8 cellular contexts compared by ENCODE assay signal in the genomic region with DNA sequence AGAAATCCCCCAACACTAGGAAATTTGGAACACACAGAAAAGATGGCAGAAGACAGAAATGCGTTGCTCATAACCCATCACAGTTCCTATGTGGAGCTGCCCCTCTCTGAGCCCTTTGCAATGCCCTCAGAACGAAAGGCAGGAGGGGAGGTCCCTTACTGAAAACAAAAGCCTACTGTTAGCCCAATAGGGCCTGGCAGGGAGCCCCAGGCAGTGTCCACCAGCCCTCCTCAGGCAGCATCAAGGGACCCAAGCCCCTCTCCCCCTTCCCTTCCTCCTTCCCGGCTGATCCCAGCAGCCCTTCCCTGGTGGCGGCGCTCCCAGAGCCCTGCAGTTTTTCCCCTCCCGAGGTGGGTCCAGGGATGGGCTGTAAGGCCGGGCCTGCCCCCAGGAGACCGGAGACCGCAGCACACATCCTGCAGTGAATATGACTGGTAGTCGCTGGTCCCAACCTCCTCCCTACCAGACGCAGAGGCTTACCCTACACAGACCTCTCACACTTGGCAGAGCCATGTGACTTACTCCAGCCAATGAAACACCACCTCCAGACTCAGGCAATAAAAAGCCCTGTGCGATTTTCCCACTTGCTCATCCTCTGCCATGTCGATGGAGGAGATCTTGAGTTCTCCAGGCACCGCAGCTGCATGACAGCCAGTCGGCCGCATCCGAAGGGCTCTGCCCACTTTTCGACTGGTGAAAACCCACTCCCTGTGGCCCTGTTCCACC. TPM values are rescaled to one million over a fixed set of nuclear protein-coding genes. Genes with fewer than 3 reads are reported as not detected.
A peak's percentile ranks its signal among the peaks of the same experiment; 100 is the strongest.
DNase-seq lines count a peak whose midpoint lies in the region; ATAC-seq, FAIRE-seq and TF ChIP-seq lines count a peak whose summit lies in the region.

No MANE protein-coding gene starts in this region.

- H3K9ac ChIP-seq in HepG2 (ENCODE audit: insufficient read depth, low read depth, low read length): no peak overlapping the region

- no peaks in the 10 kb centered on the region for H4K20me1 ChIP-seq in HepG2 (ENCODE audit: insufficient read depth, low read length)

- H3K4me2 ChIP-seq in HepG2 (ENCODE audit: low read depth, low read length): peak overlapping the region; percentile 38

- H3K27me3 ChIP-seq in HepG2 (ENCODE audit: control insufficient read depth in 1 of 2, insufficient read depth in 2 of 2, low read length in 2 of 2) (peaks cover 1 to 22% of the 10 kb centered on the region in 2 experiments; a peak in 3 of 5 replicates), prostate gland (replicated peaks; ENCODE audit: insufficient read depth) (no peaks in the 10 kb centered on the region)

- TF ChIP-seq RAD21 in HepG2 (CRISPR knock-in tag; IDR thresholded peaks at IDR 0.05): no peak

- H3K4me1 Mint-ChIP-seq in HFFc6 (ENCODE audit: low read depth) (peaks cover 34% of the 10 kb centered on the region), progenitor cell of endocrine pancreas (ENCODE audit: low read depth) (peaks cover 3% of the 10 kb centered on the region)

- TF ChIP-seq POLR2A in HepG2 (IDR thresholded peaks at IDR 0.05; ENCODE audit: insufficient read depth in 1 of 2, low read depth in 2 of 2, low read length in 2 of 2) (no peak), prostate gland (IDR thresholded peaks at IDR 0.05) (no peak)

- H3K27ac ChIP-seq in HepG2 (ENCODE audit: extremely low read length, insufficient read depth, low read length) (no peak overlapping the region), prostate gland (no peak overlapping the region)

- H3K4me1 ChIP-seq in HepG2 (ENCODE audit: insufficient read depth, low read length): peaks cover 25% of the 10 kb centered on the region
- no peaks in the 10 kb centered on the region for H3K4me1 ChIP-seq in prostate gland (replicated peaks)

- H3K36me3 Mint-ChIP-seq in HFFc6 (ENCODE audit: low read depth) (no peaks in the 10 kb centered on the region), progenitor cell of endocrine pancreas (ENCODE audit: insufficient read depth) (no peaks in the 10 kb centered on the region)

- BruUV-seq in HepG2 (replicated peaks; lab: Mats Ljungman, UMichigan): no TSS peak

- H3K4me3 Mint-ChIP-seq in HFFc6 (no peak overlapping the region), progenitor cell of endocrine pancreas (ENCODE audit: low read depth) (no peak overlapping the region)

- TF ChIP-seq CTCF in HepG2 (CRISPR knock-in tag; IDR thresholded peaks at IDR 0.05): no peak
- TF ChIP-seq CTCF in prostate gland (IDR thresholded peaks at IDR 0.05): no peak
- TF ChIP-seq CTCF in HFFc6 (IDR thresholded peaks at IDR 0.05): no peak
- TF ChIP-seq CTCF in progenitor cell of endocrine pancreas (IDR thresholded peaks at IDR 0.05; ENCODE audit: unreplicated experiment): no peak

- ATAC-seq in GM19324 (IDR thresholded peaks at IDR 0.05; ENCODE audit: low FRiP score, unreplicated experiment): peak; percentile 63
- ATAC-seq in HG03196 (IDR thresholded peaks at IDR 0.05; ENCODE audit: unreplicated experiment): peak; percentile 59
- peak; percentile 74 for ATAC-seq in HepG2

- POLR2A ChIA-PET in HepG2 (lab: Yijun Ruan, JAX): no interaction called here

- DNase-seq in Ammon's horn (ENCODE audit: low spot score) (peak; percentile 83), HepG2 (ENCODE audit: low spot score) (no peak), prostate gland (ENCODE audit: low spot score) (no peak), HFFc6 (no peak), progenitor cell of endocrine pancreas (ENCODE audit: low spot score, unreplicated experiment) (no peak)
- peak in 2 of 3 experiments; percentile 54 to 64 for DNase-seq in activated CD8-positive, alpha-beta memory T cell treated with anti-CD3 and anti-CD28 coated beads for 48 hours (ENCODE audit: low read depth in 2 of 3, low spot score in 2 of 3)

- no peaks in the 10 kb centered on the region for H3K36me3 ChIP-seq in HepG2 (replicated peaks in 1 of 2; ENCODE audit: control insufficient read depth in 1 of 2, insufficient read depth in 2 of 2, low read length in 2 of 2)
- H3K36me3 ChIP-seq in prostate gland: no peaks in the 10 kb centered on the region

- H2AFZ ChIP-seq in HepG2 (ENCODE audit: low read length): peak overlapping the region; percentile 9

- no peaks in the 10 kb centered on the region for H3K9me3 Mint-ChIP-seq in HFFc6
- H3K9me3 Mint-ChIP-seq in progenitor cell of endocrine pancreas (ENCODE audit: low read depth): peaks cover 8% of the 10 kb centered on the region

- CTCF ChIA-PET in HepG2 (lab: Yijun Ruan, JAX; ENCODE audit: low intra/inter-chr PET ratio, low total read pairs): no interaction called here

- WGBS in HepG2 (ENCODE audit: low lambda C conversion rate): 67% methylated on average over 16 of the region's 18 CpGs
- 75% methylated on average over 18 of the region's 18 CpGs for WGBS in prostate gland

- no peak for TF ChIP-seq EP300 in HepG2 (IDR thresholded peaks at IDR 0.05; ENCODE audit: low read depth in 2 of 2, low read length in 2 of 2)
- no peak for TF ChIP-seq EP300 in HepG2 (CRISPR knock-in tag; IDR thresholded peaks at IDR 0.05; ENCODE audit: borderline replicate concordance)

- H3K4me3 ChIP-seq in HepG2 (replicated peaks in 1 of 3; ENCODE audit: insufficient read depth in 1 of 3, low read depth in 2 of 3, low read length in 3 of 3) (peak overlapping the region in 1 of 3 experiments; percentile 17; a peak in 1 of 6 replicates), prostate gland (no peak overlapping the region)

- no peaks in the 10 kb centered on the region for H3K79me2 ChIP-seq in HepG2 (ENCODE audit: insufficient read depth, low read length)

- intact Hi-C loops in HepG2 (cut with micrococcal nuclease; ENCODE audit: unreplicated experiment): no loop called here
- intact Hi-C loops in prostate gland (cut with DNase I): no loop called here

- no peak for FAIRE-seq in HepG2 (lab: Jason Lieb, UNC)

- H3K27me3 Mint-ChIP-seq in HFFc6 (ENCODE audit: insufficient read depth) (peaks cover 4% of the 10 kb centered on the region), progenitor cell of endocrine pancreas (peaks cover 7% of the 10 kb centered on the region)

- no peaks in the 10 kb centered on the region for H3K9me3 ChIP-seq in HepG2 (ENCODE audit: low read length)
- no peaks in the 10 kb centered on the region for H3K9me3 ChIP-seq in prostate gland

- in situ Hi-C loops in HepG2 (cut with HindIII; ENCODE audit: extremely low pct_ligation_motif_present, low pct_unique_long_range_greater_than_20kb): no loop called here

- H3K27ac Mint-ChIP-seq in HFFc6 (no peak overlapping the region), progenitor cell of endocrine pancreas (no peak overlapping the region)

RNA-seq across cellular contexts. Expression of gene DUSP2, which starts 19.4 kb away (rescaled TPM):
- total RNA-seq in HepG2 (2016; rRNA removed; fragmentation: Illumina TruSeq; extraction: Trizol) (not detected in 2 replicates), prostate gland (10 to 100 TPM in 1 of 2 donors, 1 to 10 TPM in 1; 5.2 to 45.7 TPM), progenitor cell of endocrine pancreas (0.64 and 0.93 TPM in 2 replicates)
- not detected in 2 replicates for total RNA-seq in HepG2 (2016; cell fraction: cytosol; rRNA removed; fragmentation: Illumina TruSeq; extraction: Trizol; ENCODE audit: low read depth)
- not detected in 2 replicates for total RNA-seq in HepG2 (2016; cell fraction: insoluble cytoplasmic fraction; rRNA removed; fragmentation: Illumina TruSeq; extraction: Trizol)
- not detected in 2 replicates for total RNA-seq in HepG2 (2016; cell fraction: membrane; rRNA removed; fragmentation: Illumina TruSeq; extraction: Trizol)
- not detected in 2 replicates for total RNA-seq in HepG2 (2016; cell fraction: nucleus; rRNA removed; fragmentation: Illumina TruSeq; extraction: Trizol)
- polyA plus RNA-seq in HepG2 (2011; rRNA removed): not detected in 2 replicates
- 0.04 TPM in 1 of 2 replicates, not detected in the other for polyA plus RNA-seq in HepG2 (2011; cell fraction: cytosol; rRNA removed)
- 0.12 and 0.18 TPM in 2 replicates for polyA plus RNA-seq in HepG2 (2011; cell fraction: nucleus; rRNA removed)
- polyA plus RNA-seq in HepG2 (2012): not detected in 2 replicates
- not detected in 2 replicates for polyA plus RNA-seq in HepG2 (2016; cell fraction: cytosol; fragmentation: Illumina TruSeq; extraction: Trizol; ENCODE audit: low read depth)
- not detected in 2 replicates for polyA plus RNA-seq in HepG2 (2016; cell fraction: insoluble cytoplasmic fraction; fragmentation: Illumina TruSeq; extraction: Trizol; ENCODE audit: low read depth)
- polyA plus RNA-seq in HepG2 (2016; cell fraction: membrane; fragmentation: Illumina TruSeq; extraction: Trizol; ENCODE audit: low read depth): not detected in 2 replicates
- not detected in 2 replicates for polyA plus RNA-seq in HepG2 (2016; cell fraction: nucleus; fragmentation: Illumina TruSeq; extraction: Trizol; ENCODE audit: insufficient read depth, low read depth)
- polyA minus RNA-seq in HepG2 (2011; rRNA and poly(A)+ RNA removed; ENCODE audit: low replicate concordance): 103 TPM in 1 of 2 replicates, not detected in the other
- 0.69 and 1.3 TPM in 2 replicates for polyA minus RNA-seq in HepG2 (2011; cell fraction: cytosol; rRNA and poly(A)+ RNA removed)
- polyA minus RNA-seq in HepG2 (2011; cell fraction: nucleus; rRNA and poly(A)+ RNA removed): 0.25 and 0.52 TPM in 2 replicates
- total RNA-seq in HFFc6 (2021; fragmentation: NEBNext Ultra II Directional; extraction: Animal tissue kit (Norgen Biotek cat#: 25700)): 10 to 100 TPM; 10.1 to 17.9 (median 11.5) TPM

RNA-seq across cellular contexts. Expression of gene ASTL, which starts 26.3 kb away (rescaled TPM):
- total RNA-seq in HepG2 (2016; rRNA removed; fragmentation: Illumina TruSeq; extraction: Trizol) (not detected in 2 replicates), prostate gland (under 1 TPM in 1 of 2 donors, not detected in 1; 0.57 TPM), progenitor cell of endocrine pancreas (0.29 TPM in 1 of 2 replicates, not detected in the other)
- not detected in 2 replicates for total RNA-seq in HepG2 (2016; cell fraction: cytosol; rRNA removed; fragmentation: Illumina TruSeq; extraction: Trizol; ENCODE audit: low read depth)
- total RNA-seq in HepG2 (2016; cell fraction: insoluble cytoplasmic fraction; rRNA removed; fragmentation: Illumina TruSeq; extraction: Trizol): not detected in 2 replicates
- total RNA-seq in HepG2 (2016; cell fraction: membrane; rRNA removed; fragmentation: Illumina TruSeq; extraction: Trizol): not detected in 2 replicates
- total RNA-seq in HepG2 (2016; cell fraction: nucleus; rRNA removed; fragmentation: Illumina TruSeq; extraction: Trizol): not detected in 2 replicates
- polyA plus RNA-seq in HepG2 (2011; rRNA removed): not detected in 2 replicates
- not detected in 2 replicates for polyA plus RNA-seq in HepG2 (2011; cell fraction: cytosol; rRNA removed)
- not detected in 2 replicates for polyA plus RNA-seq in HepG2 (2011; cell fraction: nucleus; rRNA removed)
- polyA plus RNA-seq in HepG2 (2012): not detected in 2 replicates
- polyA plus RNA-seq in HepG2 (2016; cell fraction: cytosol; fragmentation: Illumina TruSeq; extraction: Trizol; ENCODE audit: low read depth): not detected in 2 replicates
- not detected in 2 replicates for polyA plus RNA-seq in HepG2 (2016; cell fraction: insoluble cytoplasmic fraction; fragmentation: Illumina TruSeq; extraction: Trizol; ENCODE audit: low read depth)
- not detected in 2 replicates for polyA plus RNA-seq in HepG2 (2016; cell fraction: membrane; fragmentation: Illumina TruSeq; extraction: Trizol; ENCODE audit: low read depth)
- polyA plus RNA-seq in HepG2 (2016; cell fraction: nucleus; fragmentation: Illumina TruSeq; extraction: Trizol; ENCODE audit: insufficient read depth, low read depth): not detected in 2 replicates
- polyA minus RNA-seq in HepG2 (2011; rRNA and poly(A)+ RNA removed; ENCODE audit: low replicate concordance): 1.6 TPM in 1 of 2 replicates, not detected in the other
- not detected in 2 replicates for polyA minus RNA-seq in HepG2 (2011; cell fraction: cytosol; rRNA and poly(A)+ RNA removed)
- polyA minus RNA-seq in HepG2 (2011; cell fraction: nucleus; rRNA and poly(A)+ RNA removed): not detected in 2 replicates
- total RNA-seq in HFFc6 (2021; fragmentation: NEBNext Ultra II Directional; extraction: Animal tissue kit (Norgen Biotek cat#: 25700)): under 1 TPM in 3 of 6 experiments, not detected in 3; 0.25 to 0.39 (median 0.31) TPM

RNA-seq across cellular contexts. Expression of gene STARD7, which starts 44.0 kb away (rescaled TPM):
- 300 and 332 TPM in 2 replicates for total RNA-seq in HepG2 (2016; rRNA removed; fragmentation: Illumina TruSeq; extraction: Trizol)
- total RNA-seq in HepG2 (2016; cell fraction: cytosol; rRNA removed; fragmentation: Illumina TruSeq; extraction: Trizol; ENCODE audit: low read depth): 45.1 and 56.7 TPM in 2 replicates
- total RNA-seq in HepG2 (2016; cell fraction: insoluble cytoplasmic fraction; rRNA removed; fragmentation: Illumina TruSeq; extraction: Trizol): 302 and 329 TPM in 2 replicates
- 220 and 258 TPM in 2 replicates for total RNA-seq in HepG2 (2016; cell fraction: membrane; rRNA removed; fragmentation: Illumina TruSeq; extraction: Trizol)
- total RNA-seq in HepG2 (2016; cell fraction: nucleus; rRNA removed; fragmentation: Illumina TruSeq; extraction: Trizol): 168 and 191 TPM in 2 replicates
- 67.2 and 88.2 TPM in 2 replicates for polyA plus RNA-seq in HepG2 (2011; rRNA removed)
- 44.2 and 66.6 TPM in 2 replicates for polyA plus RNA-seq in HepG2 (2011; cell fraction: cytosol; rRNA removed)
- polyA plus RNA-seq in HepG2 (2011; cell fraction: nucleus; rRNA removed): 90.2 and 107 TPM in 2 replicates
- 93.8 and 117 TPM in 2 replicates for polyA plus RNA-seq in HepG2 (2012)
- polyA plus RNA-seq in HepG2 (2016; cell fraction: cytosol; fragmentation: Illumina TruSeq; extraction: Trizol; ENCODE audit: low read depth): 26.0 and 34.9 TPM in 2 replicates
- polyA plus RNA-seq in HepG2 (2016; cell fraction: insoluble cytoplasmic fraction; fragmentation: Illumina TruSeq; extraction: Trizol; ENCODE audit: low read depth): 237 and 245 TPM in 2 replicates
- polyA plus RNA-seq in HepG2 (2016; cell fraction: membrane; fragmentation: Illumina TruSeq; extraction: Trizol; ENCODE audit: low read depth): 111 and 128 TPM in 2 replicates
- 205 and 220 TPM in 2 replicates for polyA plus RNA-seq in HepG2 (2016; cell fraction: nucleus; fragmentation: Illumina TruSeq; extraction: Trizol; ENCODE audit: insufficient read depth, low read depth)
- 78.3 and 92.3 TPM in 2 replicates for polyA minus RNA-seq in HepG2 (2011; rRNA and poly(A)+ RNA removed; ENCODE audit: low replicate concordance)
- polyA minus RNA-seq in HepG2 (2011; cell fraction: cytosol; rRNA and poly(A)+ RNA removed): 89.8 and 100 TPM in 2 replicates
- 137 and 187 TPM in 2 replicates for polyA minus RNA-seq in HepG2 (2011; cell fraction: nucleus; rRNA and poly(A)+ RNA removed)
- 100 to 1,000 TPM in 1 of 2 donors, 10 to 100 TPM in 1; 93.1 to 141 TPM for total RNA-seq in prostate gland
- total RNA-seq in HFFc6 (2021; fragmentation: NEBNext Ultra II Directional; extraction: Animal tissue kit (Norgen Biotek cat#: 25700)): 100 to 1,000 TPM; 167 to 195 (median 180) TPM
- total RNA-seq in progenitor cell of endocrine pancreas: 117 and 118 TPM in 2 replicates

RNA-seq across cellular contexts. Expression of gene ADRA2B, which starts 48.3 kb away (rescaled TPM):
- total RNA-seq in HepG2 (2016; rRNA removed; fragmentation: Illumina TruSeq; extraction: Trizol) (not detected in 2 replicates), prostate gland (1 to 10 TPM in 1 of 2 donors, under 1 TPM in 1; 0.23 to 5.0 TPM), progenitor cell of endocrine pancreas (0.69 and 0.91 TPM in 2 replicates)
- total RNA-seq in HepG2 (2016; cell fraction: cytosol; rRNA removed; fragmentation: Illumina TruSeq; extraction: Trizol; ENCODE audit: low read depth): not detected in 2 replicates
- total RNA-seq in HepG2 (2016; cell fraction: insoluble cytoplasmic fraction; rRNA removed; fragmentation: Illumina TruSeq; extraction: Trizol): not detected in 2 replicates
- total RNA-seq in HepG2 (2016; cell fraction: membrane; rRNA removed; fragmentation: Illumina TruSeq; extraction: Trizol): not detected in 2 replicates
- total RNA-seq in HepG2 (2016; cell fraction: nucleus; rRNA removed; fragmentation: Illumina TruSeq; extraction: Trizol): not detected in 2 replicates
- polyA plus RNA-seq in HepG2 (2011; rRNA removed): not detected in 2 replicates
- not detected in 2 replicates for polyA plus RNA-seq in HepG2 (2011; cell fraction: cytosol; rRNA removed)
- 0.10 TPM in 1 of 2 replicates, not detected in the other for polyA plus RNA-seq in HepG2 (2011; cell fraction: nucleus; rRNA removed)
- polyA plus RNA-seq in HepG2 (2012): not detected in 2 replicates
- polyA plus RNA-seq in HepG2 (2016; cell fraction: cytosol; fragmentation: Illumina TruSeq; extraction: Trizol; ENCODE audit: low read depth): not detected in 2 replicates
- not detected in 2 replicates for polyA plus RNA-seq in HepG2 (2016; cell fraction: insoluble cytoplasmic fraction; fragmentation: Illumina TruSeq; extraction: Trizol; ENCODE audit: low read depth)
- not detected in 2 replicates for polyA plus RNA-seq in HepG2 (2016; cell fraction: membrane; fragmentation: Illumina TruSeq; extraction: Trizol; ENCODE audit: low read depth)
- polyA plus RNA-seq in HepG2 (2016; cell fraction: nucleus; fragmentation: Illumina TruSeq; extraction: Trizol; ENCODE audit: insufficient read depth, low read depth): not detected in 2 replicates
- polyA minus RNA-seq in HepG2 (2011; rRNA and poly(A)+ RNA removed; ENCODE audit: low replicate concordance): 0.07 TPM in 1 of 2 replicates, not detected in the other
- polyA minus RNA-seq in HepG2 (2011; cell fraction: cytosol; rRNA and poly(A)+ RNA removed): not detected in 2 replicates
- polyA minus RNA-seq in HepG2 (2011; cell fraction: nucleus; rRNA and poly(A)+ RNA removed): not detected in 2 replicates
- total RNA-seq in HFFc6 (2021; fragmentation: NEBNext Ultra II Directional; extraction: Animal tissue kit (Norgen Biotek cat#: 25700)): not detected

Comparison
In these comparisons a context has a peak if more than half of its experiments do, and no peak if none do; other contexts are left out.
1. DNase-seq: peak in Ammon's horn (single experiment) and activated CD8-positive, alpha-beta memory T cell treated with anti-CD3 and anti-CD28 coated beads for 48 hours (2 of 3); none in HepG2 (single experiment), prostate gland (single experiment), HFFc6 (single experiment) and progenitor cell of endocrine pancreas (single experiment).
2. Peak in every context shown above with its lines, with median percentiles within 50 percentile points of each other: ATAC-seq.